8 cellular contexts compared by ENCODE assay signal in genomic region chr19:18417250-18418033, GRCh38. TPM values are rescaled to one million over a fixed set of nuclear protein-coding genes. Genes with fewer than 3 reads are reported as not detected.
A peak's percentile ranks its signal among the peaks of the same experiment; 100 is the strongest.
DNase-seq lines count a peak whose midpoint lies in the region; ATAC-seq, FAIRE-seq and TF ChIP-seq lines count a peak whose summit lies in the region.

No MANE protein-coding gene starts in this region.

- H3K9me3 ChIP-seq in left ventricle myocardium inferior (replicated peaks) = no peaks in the 10 kb centered on the region
- H3K9me3 ChIP-seq in trophoblast cell (ENCODE audit: insufficient read depth, low read depth, low read length) = peaks cover 3% of the 10 kb centered on the region

- H3K4me3 Mint-ChIP-seq in CD14-positive monocyte = peak overlapping the region; percentile 79 to 90

- H3K27me3 ChIP-seq in left ventricle myocardium inferior (ENCODE audit: low read depth) = peaks cover 46% of the 10 kb centered on the region
- H3K27me3 ChIP-seq in trophoblast cell (ENCODE audit: insufficient read depth, low read length) = no peaks in the 10 kb centered on the region

- peaks cover 71% of the 10 kb centered on the region for H3K4me1 Mint-ChIP-seq in CD14-positive monocyte

- H2BK5ac ChIP-seq in trophoblast cell (ENCODE audit: low read depth, low read length, poor library complexity) = peak overlapping the region; percentile 94

- peak overlapping the region; percentile 97 for H3K14ac ChIP-seq in trophoblast cell (ENCODE audit: low read length)

- H4K8ac ChIP-seq in trophoblast cell (ENCODE audit: low read depth, low read length) = peak overlapping the region; percentile 95

- H2BK120ac ChIP-seq in trophoblast cell (ENCODE audit: insufficient read depth, low read length, poor library complexity) = peak overlapping the region; percentile 98

- no peak for ATAC-seq in GM18870 (IDR thresholded peaks at IDR 0.05; ENCODE audit: unreplicated experiment)
- ATAC-seq in GM18517 (IDR thresholded peaks at IDR 0.05; ENCODE audit: unreplicated experiment) = no peak

- peak; percentile 73 for FAIRE-seq in GM19239 (lab: Jason Lieb, UNC)

- peak; percentile 85 for DNase-seq in CD14-positive monocyte (ENCODE audit: low spot score)
- no peak for DNase-seq in GM19239 (ENCODE audit: insufficient read length, low spot score)
- peak; percentile 72 to 89 for DNase-seq in NOMO-1 (lab: John Stamatoyannopoulos, UW; ENCODE audit: unreplicated experiment in 2 of 2)
- DNase-seq in left ventricle myocardium inferior = peak; percentile 88
- peak; percentile 74 to 75 for DNase-seq in trophoblast cell

- H3K79me2 ChIP-seq in trophoblast cell (ENCODE audit: control insufficient read depth, insufficient read depth, low read length, poor library complexity) = peaks cover 14% of the 10 kb centered on the region

- H3K9me3 Mint-ChIP-seq in CD14-positive monocyte = peaks cover 0 to 3% (median 0%) of the 10 kb centered on the region in 7 donors

- H3K36me3 ChIP-seq in left ventricle myocardium inferior (no peaks in the 10 kb centered on the region), trophoblast cell (ENCODE audit: control insufficient read depth in 1 of 2, insufficient read depth in 2 of 2, low read length in 2 of 2) (no peaks in the 10 kb centered on the region)

- H3K4me1 ChIP-seq in left ventricle myocardium inferior = peaks cover 73% of the 10 kb centered on the region
- H3K4me1 ChIP-seq in trophoblast cell (ENCODE audit: control insufficient read depth in 1 of 2, insufficient read depth in 2 of 2, low read length in 2 of 2) = peaks cover 29 to 35% of the 10 kb centered on the region in 2 experiments

- H3K36me3 Mint-ChIP-seq in CD14-positive monocyte = peaks cover 0 to 10% of the 10 kb centered on the region in 2 donors

- WGBS in adipose tissue, 3 donors = 1 to 2% (median 2%) methylated on average over 35 to 45 of the region's 54 CpGs
- no CpG with 5 or more reads among the region's 54 CpGs for WGBS in trophoblast cell (ENCODE audit: extremely low coverage, insufficient coverage, insufficient read length)

- peak overlapping the region; percentile 95 for H3K4ac ChIP-seq in trophoblast cell (ENCODE audit: low read depth, low read length)

- H3K27ac Mint-ChIP-seq in CD14-positive monocyte = peak overlapping the region; percentile 99 to 100 (median 100)

- H2AK5ac ChIP-seq in trophoblast cell (ENCODE audit: low read length) = peak overlapping the region; percentile 99

- H3K27me3 Mint-ChIP-seq in CD14-positive monocyte (ENCODE audit: low read depth in 3 of 3) = peaks cover 0 to 4% (median 1%) of the 10 kb centered on the region in 3 donors

- peak overlapping the region; percentile 100 for H4K91ac ChIP-seq in trophoblast cell (ENCODE audit: low read depth, low read length)

- H3K18ac ChIP-seq in trophoblast cell (ENCODE audit: low read length) = peak overlapping the region; percentile 89

- H2AFZ ChIP-seq in trophoblast cell (ENCODE audit: insufficient read depth, low read length, poor library complexity) = peak overlapping the region; percentile 93

- peak overlapping the region; percentile 14 for H3K27ac ChIP-seq in adipose tissue (ENCODE audit: low read depth, low read length)
- peak overlapping the region; percentile 99 for H3K27ac ChIP-seq in left ventricle myocardium inferior (replicated peaks)
- H3K27ac ChIP-seq in trophoblast cell (ENCODE audit: low read depth, low read length) = peak overlapping the region; percentile 97

- no peak overlapping the region for H3K23ac ChIP-seq in trophoblast cell (ENCODE audit: low read length)

- peak overlapping the region; percentile 74 for H3K4me2 ChIP-seq in trophoblast cell (ENCODE audit: low read length)

- TF ChIP-seq CTCF in CD14-positive monocyte (IDR thresholded peaks at IDR 0.05) = no peak
- no peak for TF ChIP-seq CTCF in left ventricle myocardium inferior (IDR thresholded peaks at IDR 0.05; ENCODE audit: borderline replicate concordance)

- peak overlapping the region; percentile 98 for H2BK12ac ChIP-seq in trophoblast cell (ENCODE audit: low read length)

- peak overlapping the region; percentile 86 for H3K4me3 ChIP-seq in left ventricle myocardium inferior
- H3K4me3 ChIP-seq in trophoblast cell (ENCODE audit: low read depth, low read length) = peak overlapping the region; percentile 60

- intact Hi-C loops in CD14-positive monocyte (cut with micrococcal nuclease) (loop anchor here (2.0 to 10.0 kb wide), 4 partner anchors 25 to 213 kb away; partner anchors contain the start of genes IQCN (in 2 of the 2) and RAB3A (in 1 of the 2)), left ventricle myocardium inferior (cut with micrococcal nuclease) (no loop called here)

- peaks cover 32% of the 10 kb centered on the region for H3K79me1 ChIP-seq in trophoblast cell (ENCODE audit: low read length)

- peak overlapping the region; percentile 98 for H4K12ac ChIP-seq in trophoblast cell (ENCODE audit: low read depth, low read length)

- peak overlapping the region; percentile 28 for H3K9ac ChIP-seq in trophoblast cell (ENCODE audit: low read length)

RNA-seq across cellular contexts. Expression of gene SSBP4, which starts 1.8 kb away (rescaled TPM):
- polyA plus RNA-seq in CD14-positive monocyte = 10 to 100 TPM; 38.5 to 48.3 TPM
- polyA plus RNA-seq in adipose tissue = 10 to 100 TPM; 28.1 to 83.2 (median 72.5) TPM
- total RNA-seq in left ventricle myocardium inferior = 30.8 TPM
- 51.1 and 52.0 TPM in 2 replicates for polyA plus RNA-seq in trophoblast cell (2013)

RNA-seq across cellular contexts. Expression of gene LRRC25, which starts 20.0 kb away (rescaled TPM):
- polyA plus RNA-seq in CD14-positive monocyte = 100 to 1,000 TPM; 416 to 581 TPM
- polyA plus RNA-seq in adipose tissue = 1 to 10 TPM; 1.6 to 9.8 (median 7.1) TPM
- total RNA-seq in left ventricle myocardium inferior = 2.4 TPM
- not detected in 2 replicates for polyA plus RNA-seq in trophoblast cell (2013)

RNA-seq across cellular contexts. Expression of gene ISYNA1, which starts 20.5 kb away (rescaled TPM):
- polyA plus RNA-seq in CD14-positive monocyte = not detected
- polyA plus RNA-seq in adipose tissue = 10 to 100 TPM; 18.3 to 55.6 (median 24.3) TPM
- 24.1 TPM for total RNA-seq in left ventricle myocardium inferior
- polyA plus RNA-seq in trophoblast cell (2013) = 476 and 488 TPM in 2 replicates

RNA-seq across cellular contexts. Expression of gene GDF15, which starts 31.5 kb away (rescaled TPM):
- polyA plus RNA-seq in CD14-positive monocyte (not detected), adipose tissue (100 to 1,000 TPM in 1 of 3 donors, 1 to 10 TPM in 2; 1.8 to 107 (median 3.5) TPM)
- total RNA-seq in left ventricle myocardium inferior = 0.33 TPM
- polyA plus RNA-seq in trophoblast cell (2013) = 182 and 198 TPM in 2 replicates

Comparison
In these comparisons a context has a peak if more than half of its experiments do, and no peak if none do; other contexts are left out.
1. H3K27ac ChIP-seq: peak in every context shown above with its lines; median percentile 99 in left ventricle myocardium inferior; 97 in trophoblast cell; 14 in adipose tissue.
2. RNA of gene LRRC25, which starts 20.0 kb away (polyA plus RNA-seq): 416 to 581 TPM in CD14-positive monocyte; 1.6 to 9.8 TPM in adipose tissue; every median in the first group is over 10 times any median in the second.
3. RNA of gene ISYNA1, which starts 20.5 kb away (polyA plus RNA-seq): 18.3 to 55.6 TPM in adipose tissue; not detected in CD14-positive monocyte; every median in the first group is over 10 times any median in the second.